ENCODE assay signal across 28 cellular contexts in genomic region chr3:133870822-133871221, GRCh38.
"Had no signal": no experiment of that assay in that cellular context is flagged by ENCODE, and none has a peak within 500 bp of the region (broad histone marks: within the 10 kb centered on the region; RNA-seq: fewer than 3 reads in every experiment).

No MANE protein-coding gene starts in this region.

- H3K9me3 Mint-ChIP-seq: natural killer cell treated with Interleukin-12 subunit alpha and Interleukin-12 subunit beta and Interleukin-15 and Interleukin-18, amount 100 ng/mL, for 72 hours; stimulated activated memory B cell treated with anti-CD40 and anti-IgM and Interleukin-4, amounts not matched to agents 10 μg/mL and 1 μg/mL and 100 μg/mL, for 72 hours; stimulated activated naive CD8-positive, alpha-beta T cell treated with anti-CD3 and anti-CD28 coated beads, Interleukin-15, amount 100 ng/mL, for 72 hours; type B pancreatic cell had no signal

- ATAC-seq: heart right ventricle; left colon; left lung; mucosa of descending colon; naive thymus-derived CD4-positive, alpha-beta T cell; natural killer cell treated with Interleukin-12 subunit alpha and Interleukin-12 subunit beta and Interleukin-15 and Interleukin-18, amount 100 ng/mL, for 72 hours; pancreas; psoas muscle; stimulated activated memory B cell treated with anti-CD40 and anti-IgM and Interleukin-4, amounts not matched to agents 10 μg/mL and 1 μg/mL and 100 μg/mL, for 72 hours; stimulated activated naive CD8-positive, alpha-beta T cell treated with anti-CD3 and anti-CD28 coated beads, Interleukin-15, amount 100 ng/mL, for 72 hours had no signal

- H3K36me3 Mint-ChIP-seq: naive thymus-derived CD4-positive, alpha-beta T cell; natural killer cell treated with Interleukin-12 subunit alpha and Interleukin-12 subunit beta and Interleukin-15 and Interleukin-18, amount 100 ng/mL, for 72 hours; stimulated activated memory B cell treated with anti-CD40 and anti-IgM and Interleukin-4, amounts not matched to agents 10 μg/mL and 1 μg/mL and 100 μg/mL, for 72 hours had no signal

- H3K4me3 ChIP-seq: heart right ventricle, hepatocyte, left lung, lung, mucosa of descending colon, pancreas, psoas muscle, right lobe of liver, smooth muscle cell, testis, tibial artery, uterus had no signal

- DNase-seq: heart right ventricle; islet precursor cell; kidney glomerular epithelial cell; left colon; left lung; mesendoderm; midbrain; mucosa of descending colon; naive thymus-derived CD4-positive, alpha-beta T cell; pancreas; psoas muscle; right lobe of liver; stimulated activated CD4-positive, alpha-beta T cell treated with anti-CD3 and anti-CD28 coated beads, Interleukin-1b, Interleukin-23, amount 100 ng/mL, for 48 hours; stimulated activated CD4-positive, alpha-beta T cell treated with anti-CD3 and anti-CD28 coated beads, Interleukin-2, amount 100 ng/mL, for 48 hours; stimulated activated CD4-positive, alpha-beta T cell treated with anti-CD3 and anti-CD28 coated beads, Interleukin-4, amount 100 ng/mL, for 4 hours; stimulated activated CD8-positive, alpha-beta memory T cell treated with anti-CD3 and anti-CD28 coated beads, Interleukin-4, amount 100 ng/mL, for 48 hours; stimulated activated naive CD4-positive, alpha-beta T cell treated with Interleukin-2 at 50 U/mL for 16 hours; stimulated activated naive CD8-positive, alpha-beta T cell treated with anti-CD3 and anti-CD28 coated beads, Interleukin-15, amount 100 ng/mL, for 72 hours; substantia nigra; testis; tibial artery; uterus had no signal

- H3K4me1 ChIP-seq: left lung, psoas muscle, right lobe of liver, uterus had no signal

- H3K27ac ChIP-seq: heart right ventricle, hepatocyte, left lung, pancreas, psoas muscle, right lobe of liver, testis, tibial artery, uterus had no signal

- H3K27ac Mint-ChIP-seq: naive thymus-derived CD4-positive, alpha-beta T cell; natural killer cell treated with Interleukin-12 subunit alpha and Interleukin-12 subunit beta and Interleukin-15 and Interleukin-18, amount 100 ng/mL, for 72 hours; stimulated activated memory B cell treated with anti-CD40 and anti-IgM and Interleukin-4, amounts not matched to agents 10 μg/mL and 1 μg/mL and 100 μg/mL, for 72 hours; stimulated activated naive CD8-positive, alpha-beta T cell treated with anti-CD3 and anti-CD28 coated beads, Interleukin-15, amount 100 ng/mL, for 72 hours; type B pancreatic cell had no signal

- H3K27me3 Mint-ChIP-seq: type B pancreatic cell had no signal

- H3K36me3 ChIP-seq: heart right ventricle, left lung, pancreas, right lobe of liver, tibial artery, uterus had no signal

- H3K27me3 ChIP-seq: heart right ventricle, hepatocyte, left lung, pancreas, right lobe of liver, testis, tibial artery, uterus had no signal

- H3K4me1 Mint-ChIP-seq: stimulated activated memory B cell treated with anti-CD40 and anti-IgM and Interleukin-4, amounts not matched to agents 10 μg/mL and 1 μg/mL and 100 μg/mL, for 72 hours; stimulated activated naive CD8-positive, alpha-beta T cell treated with anti-CD3 and anti-CD28 coated beads, Interleukin-15, amount 100 ng/mL, for 72 hours had no signal

- H3K4me3 Mint-ChIP-seq: naive thymus-derived CD4-positive, alpha-beta T cell; natural killer cell treated with Interleukin-12 subunit alpha and Interleukin-12 subunit beta and Interleukin-15 and Interleukin-18, amount 100 ng/mL, for 72 hours; stimulated activated memory B cell treated with anti-CD40 and anti-IgM and Interleukin-4, amounts not matched to agents 10 μg/mL and 1 μg/mL and 100 μg/mL, for 72 hours; stimulated activated naive CD8-positive, alpha-beta T cell treated with anti-CD3 and anti-CD28 coated beads, Interleukin-15, amount 100 ng/mL, for 72 hours; type B pancreatic cell had no signal

- H3K9me3 ChIP-seq: heart right ventricle, left lung, mucosa of descending colon, pancreas, psoas muscle, right lobe of liver, testis, tibial artery, uterus had no signal
